Comparison of ENCODE assay signal across 24 cellular contexts in genomic region chr3:68151359-68151758, GRCh38.
"Had no signal": no experiment of that assay in that cellular context is flagged by ENCODE, and none has a peak within 500 bp of the region (broad histone marks: within the 10 kb centered on the region; RNA-seq: fewer than 3 reads in every experiment).

No MANE protein-coding gene starts in this region.

- H3K36me3 ChIP-seq: MG63 had no signal

- ATAC-seq: Panc1, PC-3, T-cell had no signal

- H3K27me3 Mint-ChIP-seq: T-cell had no signal

- H3K27ac ChIP-seq: HL-60, RWPE1 had no signal

- H3K9me3 Mint-ChIP-seq: T-cell had no signal

- FAIRE-seq: HTR-8/SVneo had no signal

- H3K4me3 Mint-ChIP-seq: T-cell had no signal

- H3K27me3 ChIP-seq: MG63 had no signal

- H3K9ac ChIP-seq: SK-N-SH had no signal

- H3K9me3 ChIP-seq: MG63 had no signal

- H3K4me3 ChIP-seq: MG63 had no signal

- H3K27ac Mint-ChIP-seq: T-cell had no signal

- DNase-seq: Karpas-422, KG1, MG63, NCI-H1092, NCI-H1105 treated with DMSO at 0.1 percent for 48 hours, NCI-H1417 treated with DMSO at 0.1 percent for 48 hours, NCI-H1694, NCI-H187 treated with DMSO at 0.1 percent for 48 hours, NCI-H2029 treated with DMSO at 0.1 percent for 48 hours, NCI-H2171 treated with DMSO at 0.1 percent for 48 hours, NCI-H345, NCI-H446 treated with DMSO at 0.1 percent for 48 hours, NCI-H510A treated with DMSO at 0.1 percent for 48 hours, NCI-H526, NCI-H82, PC-3, SHP77, SK-N-SH, SW 1271, T-cell had no signal

- H3K4me2 ChIP-seq: SK-N-SH had no signal
